In genomic region chr10:102245101-102245931, GRCh38 we compare ENCODE assay signal across 8 cellular contexts. TPM values are rescaled to one million over a fixed set of nuclear protein-coding genes. Genes with fewer than 3 reads are reported as not detected.
DNase-seq lines count a peak whose midpoint lies in the region; ATAC-seq lines count a peak whose summit lies in the region.

TSS of gene GBF1 (plus strand) at chr10:102245532. CDS start at chr10:102258939, 13,407 bp downstream.

- peaks cover 33 to 49% (median 45%) of the 10 kb centered on the region in 11 experiments; a peak in 19 of 22 replicates for H4K20me1 ChIP-seq in BLaER1 treated with 17β-estradiol and CSF1 and Interleukin-3, amounts not matched to agents 10 nM and 100 nM

- ATAC-seq in GM19351 (IDR thresholded peaks at IDR 0.05; ENCODE audit: unreplicated experiment) (peak; percentile 87), HG03521 (IDR thresholded peaks at IDR 0.05; ENCODE audit: unreplicated experiment) (peak; percentile 82), left colon (peak; percentile 82)

- intact Hi-C loops in left colon (cut with DNase I, micrococcal nuclease): no loop called here

- peaks cover 17 to 32% (median 20%) of the 10 kb centered on the region in 11 experiments; a peak in 19 of 22 replicates for H3K36me3 ChIP-seq in BLaER1 treated with 17β-estradiol and CSF1 and Interleukin-3, amounts not matched to agents 10 nM and 100 nM

- H3K4me1 ChIP-seq in BLaER1 treated with 17β-estradiol and CSF1 and Interleukin-3, amounts not matched to agents 10 nM and 100 nM: peaks cover 27 to 45% (median 34%) of the 10 kb centered on the region in 10 experiments

- peak within 1 kb of the TSS; percentile 86 to 95 (median 92) for H3K4me2 ChIP-seq in BLaER1 treated with 17β-estradiol and CSF1 and Interleukin-3, amounts not matched to agents 10 nM and 100 nM

- peaks cover 0 to 15% (median 8%) of the 10 kb centered on the region in 11 experiments; a peak in 15 of 22 replicates for H3K9me3 ChIP-seq in BLaER1 treated with 17β-estradiol and CSF1 and Interleukin-3, amounts not matched to agents 10 nM and 100 nM (replicated peaks in 1 of 11)

- H3K4me3 ChIP-seq in BLaER1 treated with 17β-estradiol and CSF1 and Interleukin-3, amounts not matched to agents 10 nM and 100 nM: peak within 1 kb of the TSS; percentile 72 to 92 (median 88)

- H3K27me3 ChIP-seq in BLaER1 treated with 17β-estradiol and CSF1 and Interleukin-3, amounts not matched to agents 10 nM and 100 nM: peaks cover 22 to 30% (median 28%) of the 10 kb centered on the region in 11 experiments

- peak within 1 kb of the TSS; percentile 62 to 82 (median 77) for H3K27ac ChIP-seq in BLaER1 treated with 17β-estradiol and CSF1 and Interleukin-3, amounts not matched to agents 10 nM and 100 nM

- DNase-seq in NCI-H748 (lab: John Stamatoyannopoulos, UW; ENCODE audit: unreplicated experiment) (peak; percentile 99), cortex of kidney (lab: John Stamatoyannopoulos, UW) (peak; percentile 24), left colon (peak; percentile 91 to 93)
- DNase-seq in activated CD4-positive, alpha-beta T cell treated with anti-CD3 and anti-CD28 coated beads, Interleukin-2, amount 50 U/mL, for 1 hour: peak; percentile 84
- peak; percentile 91 for DNase-seq in stimulated activated CD4-positive, alpha-beta T cell treated with anti-CD3 and anti-CD28 coated beads, Interleukin-1b, Interleukin-23, amount 100 ng/mL, for 48 hours

- peak within 1 kb of the TSS; percentile 76 to 87 (median 83) for H3K9ac ChIP-seq in BLaER1 treated with 17β-estradiol and CSF1 and Interleukin-3, amounts not matched to agents 10 nM and 100 nM

RNA-seq across cellular contexts. Expression of gene GBF1, which starts in this region (rescaled TPM):
- 10 to 100 TPM; 52.3 to 64.3 TPM for total RNA-seq in left colon

Comparison
In these comparisons a context has a peak if more than half of its experiments do, and no peak if none do; other contexts are left out.
1. Peak in every context shown above with its lines: DNase-seq, ATAC-seq, H3K4me3 ChIP-seq and H3K27ac ChIP-seq.
2. DNase-seq: peak in every context shown above with its lines; median percentile 99 in NCI-H748; 92 in left colon; 91 in stimulated activated CD4-positive, alpha-beta T cell treated with anti-CD3 and anti-CD28 coated beads, Interleukin-1b, Interleukin-23, amount 100 ng/mL, for 48 hours; 84 in activated CD4-positive, alpha-beta T cell treated with anti-CD3 and anti-CD28 coated beads, Interleukin-2, amount 50 U/mL, for 1 hour; 24 in cortex of kidney.